Comparison of ENCODE assay signal across 19 cellular contexts in the genomic region with DNA sequence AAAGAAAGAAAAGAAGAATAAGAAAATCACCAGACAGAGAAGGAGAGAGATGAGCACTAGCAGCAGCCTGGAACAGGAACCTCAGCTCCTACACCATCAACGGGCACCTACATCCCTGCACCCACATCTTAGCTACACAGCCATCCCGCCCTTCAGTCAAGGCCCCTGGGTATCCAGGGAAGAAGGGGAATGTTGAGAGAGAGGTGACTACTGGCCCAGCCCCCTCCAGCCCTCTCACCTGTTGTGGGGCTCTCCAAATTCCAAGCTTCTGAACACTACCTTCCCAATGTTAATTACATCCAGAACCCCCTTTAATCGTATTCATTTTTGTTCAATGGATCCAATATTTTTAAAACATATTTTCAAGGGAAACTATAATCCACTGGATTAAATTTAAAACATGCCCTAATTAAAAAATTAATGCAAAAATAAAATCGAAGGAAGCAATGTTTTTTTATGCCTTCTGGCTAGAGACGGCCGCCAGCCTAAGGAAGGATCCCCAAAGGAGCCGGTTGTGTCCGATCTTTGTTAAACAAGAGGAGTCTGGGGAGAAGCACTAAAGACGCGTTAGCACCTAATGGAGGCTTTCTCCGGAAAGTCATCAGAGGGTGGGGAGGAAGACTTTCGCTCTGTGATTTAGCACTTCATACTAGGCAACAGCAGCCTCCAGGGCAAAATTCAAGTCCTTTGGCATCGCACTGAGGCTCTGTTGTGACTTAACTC. TPM values are rescaled to one million over a fixed set of nuclear protein-coding genes. Genes with fewer than 3 reads are reported as not detected.
DNase-seq lines count a peak whose midpoint lies in the region; ATAC-seq and TF ChIP-seq lines count a peak whose summit lies in the region.
"Had no signal": no experiment of that assay in that cellular context is flagged by ENCODE, and none has a peak within 500 bp of the region (broad histone marks: within the 10 kb centered on the region; RNA-seq: fewer than 3 reads in every experiment).

No MANE protein-coding gene starts in this region.

- no peaks in the 10 kb centered on the region for H3K9me3 Mint-ChIP-seq in activated naive CD4-positive, alpha-beta T cell treated with anti-CD3 and anti-CD28 coated beads for 36 hours
- H3K9me3 Mint-ChIP-seq in endodermal cell, result no peaks in the 10 kb centered on the region
- no peaks in the 10 kb centered on the region for H3K9me3 Mint-ChIP-seq in stimulated activated naive B cell treated with anti-CD40 and anti-IgM and Interleukin-4, amounts not matched to agents 10 μg/mL and 1 μg/mL and 100 μg/mL, for 72 hours

- no peak for ATAC-seq in stimulated activated naive B cell treated with anti-CD40 and anti-IgM and Interleukin-4, amounts not matched to agents 10 μg/mL and 1 μg/mL and 100 μg/mL, for 72 hours (replicated peaks)
- ATAC-seq in GM18517 (IDR thresholded peaks at IDR 0.05; ENCODE audit: unreplicated experiment), result no peak
- ATAC-seq in activated CD4-positive, CD25-positive, alpha-beta regulatory T cell treated with anti-CD3 and anti-CD28 coated beads, Interleukin-2, amount 50 U/mL, for 24 hours, result no peak
- ATAC-seq: foreskin keratinocyte had no signal

- peak overlapping the region; percentile 41 for H3K4me3 ChIP-seq in OCI-LY7 (ENCODE audit: low read depth, low read length, poor library complexity, severe bottlenecking)
- H3K4me3 ChIP-seq in endodermal cell (ENCODE audit: low read length), result no peak overlapping the region
- H3K4me3 ChIP-seq: cardiac muscle cell, pancreas, smooth muscle cell, testis had no signal

- H3K36me3 ChIP-seq in OCI-LY7 (ENCODE audit: insufficient read depth, low read length) (no peaks in the 10 kb centered on the region), endodermal cell (ENCODE audit: control insufficient read depth, insufficient read depth, low read length) (peaks cover 19% of the 10 kb centered on the region)
- H3K36me3 ChIP-seq: cardiac muscle cell, pancreas had no signal

- H3K4me2 ChIP-seq in OCI-LY7 (ENCODE audit: low read length), result peak overlapping the region; percentile 72
- H3K4me2 ChIP-seq: SK-N-SH, smooth muscle cell had no signal

- BruUV-seq in OCI-LY7 (replicated peaks; lab: Mats Ljungman, UMichigan), result no TSS peak

- peak overlapping the region; percentile 78 for H3K27ac Mint-ChIP-seq in activated naive CD4-positive, alpha-beta T cell treated with anti-CD3 and anti-CD28 coated beads for 36 hours
- H3K27ac Mint-ChIP-seq in endodermal cell, result peak overlapping the region; percentile 60
- peak overlapping the region; percentile 73 for H3K27ac Mint-ChIP-seq in stimulated activated naive B cell treated with anti-CD40 and anti-IgM and Interleukin-4, amounts not matched to agents 10 μg/mL and 1 μg/mL and 100 μg/mL, for 72 hours

- H2AFZ ChIP-seq in OCI-LY7 (ENCODE audit: low read length), result peak overlapping the region; percentile 31; the same call in 1 of the 2 replicates

- H3K4me1 ChIP-seq in OCI-LY7 (ENCODE audit: insufficient read depth, low read length, poor library complexity, severe bottlenecking), result peaks cover 36% of the 10 kb centered on the region
- no peaks in the 10 kb centered on the region for H3K4me1 ChIP-seq in endodermal cell (ENCODE audit: control insufficient read depth, insufficient read depth, low read length)

- WGBS in endodermal cell (ENCODE audit: insufficient coverage in 1 of 2, insufficient read length in 1 of 2), 2 experiments, result 45 to 60% methylated on average over 8 to 11 of the region's 13 CpGs

- H3K27ac ChIP-seq in OCI-LY7 (ENCODE audit: low read depth, low read length, poor library complexity, severe bottlenecking), result peak overlapping the region; percentile 73
- H3K27ac ChIP-seq in endodermal cell (ENCODE audit: low read depth, low read length), result no peak overlapping the region
- H3K27ac ChIP-seq: foreskin keratinocyte, pancreas, testis had no signal

- 0 out of 2 replicates have a peak, but pooled peaks cover 10% of the 10 kb centered on the region for H3K79me2 ChIP-seq in OCI-LY7 (ENCODE audit: insufficient read depth, low read depth, low read length)

- TF ChIP-seq CTCF in OCI-LY7 (conservative IDR thresholded peaks at IDR 0.05; ENCODE audit: low read length) (no peak), endodermal cell (conservative IDR thresholded peaks at IDR 0.05) (no peak)

- no peaks in the 10 kb centered on the region for H3K27me3 Mint-ChIP-seq in activated naive CD4-positive, alpha-beta T cell treated with anti-CD3 and anti-CD28 coated beads for 36 hours (ENCODE audit: low read depth)
- H3K27me3 Mint-ChIP-seq in endodermal cell (ENCODE audit: insufficient read depth), result no peaks in the 10 kb centered on the region
- no peaks in the 10 kb centered on the region for H3K27me3 Mint-ChIP-seq in stimulated activated naive B cell treated with anti-CD40 and anti-IgM and Interleukin-4, amounts not matched to agents 10 μg/mL and 1 μg/mL and 100 μg/mL, for 72 hours

- CTCF ChIA-PET in activated naive CD4-positive, alpha-beta T cell treated with anti-CD3 and anti-CD28 coated beads for 36 hours (lab: Charles Lee), result interaction anchor here (1.9 kb wide), 1 partner anchor 44 kb away, joined by 4 read pairs; no protein-coding TSS in a partner anchor
- CTCF ChIA-PET in OCI-LY7 (lab: Charles Lee; ENCODE audit: unreplicated experiment), result no interaction called here

- H3K4me3 Mint-ChIP-seq in activated naive CD4-positive, alpha-beta T cell treated with anti-CD3 and anti-CD28 coated beads for 36 hours, result peak overlapping the region; percentile 57
- peak overlapping the region; percentile 20 for H3K4me3 Mint-ChIP-seq in endodermal cell
- H3K4me3 Mint-ChIP-seq in stimulated activated naive B cell treated with anti-CD40 and anti-IgM and Interleukin-4, amounts not matched to agents 10 μg/mL and 1 μg/mL and 100 μg/mL, for 72 hours, result peak overlapping the region in 1 of 2 donors; percentile 60

- H3K9me3 ChIP-seq in OCI-LY7 (ENCODE audit: low read length) (no peaks in the 10 kb centered on the region), endodermal cell (ENCODE audit: control insufficient read depth, low read length) (no peaks in the 10 kb centered on the region)
- H3K9me3 ChIP-seq: pancreas, SK-N-SH, testis had no signal

- no peaks in the 10 kb centered on the region for H4K20me1 ChIP-seq in OCI-LY7 (ENCODE audit: insufficient read depth, low read length)

- H3K36me3 Mint-ChIP-seq in activated naive CD4-positive, alpha-beta T cell treated with anti-CD3 and anti-CD28 coated beads for 36 hours (ENCODE audit: low read depth), result peaks cover 4% of the 10 kb centered on the region
- peaks cover 27% of the 10 kb centered on the region for H3K36me3 Mint-ChIP-seq in endodermal cell (ENCODE audit: low read depth)
- peaks cover 5 to 12% of the 10 kb centered on the region in 2 donors for H3K36me3 Mint-ChIP-seq in stimulated activated naive B cell treated with anti-CD40 and anti-IgM and Interleukin-4, amounts not matched to agents 10 μg/mL and 1 μg/mL and 100 μg/mL, for 72 hours

- H3K27me3 ChIP-seq in endodermal cell (ENCODE audit: control insufficient read depth, insufficient read depth, low read length, poor library complexity, severe bottlenecking), result no peaks in the 10 kb centered on the region
- H3K27me3 ChIP-seq: cardiac muscle cell, foreskin keratinocyte, pancreas, testis had no signal

- intact Hi-C loops in activated naive CD4-positive, alpha-beta T cell treated with anti-CD3 and anti-CD28 coated beads for 36 hours (cut with micrococcal nuclease), result no loop called here
- intact Hi-C loops in OCI-LY7 (cut with micrococcal nuclease; ENCODE audit: unreplicated experiment), result loop anchor here (1.0 kb wide), 1 partner anchor 9 kb away; no protein-coding TSS in a partner anchor

- H3K9me2 ChIP-seq in OCI-LY7 (ENCODE audit: insufficient read depth, low read length), result no peaks in the 10 kb centered on the region
- H3K9me2 ChIP-seq: SK-N-SH had no signal

- DNase-seq in activated naive CD4-positive, alpha-beta T cell treated with anti-CD3 and anti-CD28 coated beads for 36 hours, result no peak
- DNase-seq in activated naive CD4-positive, alpha-beta T cell (lab: John Stamatoyannopoulos, UW), result no peak
- DNase-seq in OCI-LY7 (ENCODE audit: low spot score) (no peak), endodermal cell (peak; percentile 86), dedifferentiated amniotic fluid mesenchymal stem cell (ENCODE audit: extremely low spot score) (no peak)
- DNase-seq in stimulated activated naive B cell treated with anti-CD40 and anti-IgM and Interleukin-4, amounts not matched to agents 10 μg/mL and 1 μg/mL and 100 μg/mL, for 72 hours, result no peak
- DNase-seq: activated effector memory CD4-positive, alpha-beta T cell treated with anti-CD3 and anti-CD28 coated beads, Interleukin-2, amount 50 U/mL, for 16 hours; foreskin keratinocyte; mesenchymal stem cell; NCI-H446; OCI-M1; pancreas; SK-N-SH; testis had no signal

- POLR2A ChIA-PET in OCI-LY7 (lab: Charles Lee), result interaction anchor here (0.6 to 1.9 kb wide), 4 partner anchors 44 to 75 kb away, joined by 3 to 5 read pairs (median 4); no protein-coding TSS in a partner anchor

- peaks cover 36% of the 10 kb centered on the region for H3K4me1 Mint-ChIP-seq in activated naive CD4-positive, alpha-beta T cell treated with anti-CD3 and anti-CD28 coated beads for 36 hours (ENCODE audit: low read depth)
- H3K4me1 Mint-ChIP-seq in endodermal cell, result peaks cover 36% of the 10 kb centered on the region
- peaks cover 27 to 36% of the 10 kb centered on the region in 2 donors for H3K4me1 Mint-ChIP-seq in stimulated activated naive B cell treated with anti-CD40 and anti-IgM and Interleukin-4, amounts not matched to agents 10 μg/mL and 1 μg/mL and 100 μg/mL, for 72 hours

- H3K9ac ChIP-seq in endodermal cell (ENCODE audit: extremely low read depth, low read length, poor library complexity, severe bottlenecking), result no peak overlapping the region
- H3K9ac ChIP-seq: SK-N-SH had no signal

RNA-seq across cellular contexts. Expression of a gene that starts 9.5 kb away (rescaled TPM):
- total RNA-seq in activated naive CD4-positive, alpha-beta T cell treated with anti-CD3 and anti-CD28 coated beads for 36 hours, result 10 to 100 TPM; 21.0 to 21.9 TPM
- total RNA-seq in OCI-LY7 (2014; rRNA removed; shearing (Covaris generic)), result 19.1 and 19.9 TPM in 2 replicates
- total RNA-seq in OCI-LY7 (2022) (12.5 and 14.4 TPM in 2 replicates), endodermal cell (10 to 100 TPM; 38.9 to 53.2 TPM)
- polyA plus RNA-seq in endodermal cell (2013, experiment 1 of 2), result 22.0 TPM
- polyA plus RNA-seq in endodermal cell (2013, experiment 2 of 2), result 19.7 TPM

RNA-seq across cellular contexts. Expression of a gene that starts 37.4 kb away (rescaled TPM):
- total RNA-seq in activated naive CD4-positive, alpha-beta T cell treated with anti-CD3 and anti-CD28 coated beads for 36 hours, result not detected
- 0.21 and 0.35 TPM in 2 replicates for total RNA-seq in OCI-LY7 (2014; rRNA removed; shearing (Covaris generic))
- total RNA-seq in OCI-LY7 (2022) (0.61 TPM in 1 of 2 replicates, not detected in the other), endodermal cell (1 to 10 TPM in 1 of 2 donors, under 1 TPM in 1; 0.33 to 1.7 TPM)
- polyA plus RNA-seq in endodermal cell (2013, experiment 1 of 2), result 0.21 TPM
- not detected for polyA plus RNA-seq in endodermal cell (2013, experiment 2 of 2)
- total RNA-seq: cardiac muscle cell, Daoy, foreskin keratinocyte, smooth muscle cell, testis had no signal
- polyA plus RNA-seq: cardiac muscle cell, foreskin keratinocyte, smooth muscle cell had no signal

RNA-seq across cellular contexts. Expression of a gene that starts 41.4 kb away (rescaled TPM):
- not detected for total RNA-seq in activated naive CD4-positive, alpha-beta T cell treated with anti-CD3 and anti-CD28 coated beads for 36 hours
- total RNA-seq in OCI-LY7 (2014; rRNA removed; shearing (Covaris generic)), result 3.2 TPM in 1 of 2 replicates, not detected in the other
- total RNA-seq in OCI-LY7 (2022), result 1.3 TPM in 1 of 2 replicates, not detected in the other
- not detected for total RNA-seq in endodermal cell
- 0.39 TPM for polyA plus RNA-seq in endodermal cell (2013, experiment 1 of 2)
- polyA plus RNA-seq in endodermal cell (2013, experiment 2 of 2), result 0.50 TPM
- total RNA-seq: cardiac muscle cell, Daoy, foreskin keratinocyte had no signal
- polyA plus RNA-seq: foreskin keratinocyte, pancreas, SK-N-SH had no signal
